ENCODE assay signal across 10 cellular contexts in the genomic region with DNA sequence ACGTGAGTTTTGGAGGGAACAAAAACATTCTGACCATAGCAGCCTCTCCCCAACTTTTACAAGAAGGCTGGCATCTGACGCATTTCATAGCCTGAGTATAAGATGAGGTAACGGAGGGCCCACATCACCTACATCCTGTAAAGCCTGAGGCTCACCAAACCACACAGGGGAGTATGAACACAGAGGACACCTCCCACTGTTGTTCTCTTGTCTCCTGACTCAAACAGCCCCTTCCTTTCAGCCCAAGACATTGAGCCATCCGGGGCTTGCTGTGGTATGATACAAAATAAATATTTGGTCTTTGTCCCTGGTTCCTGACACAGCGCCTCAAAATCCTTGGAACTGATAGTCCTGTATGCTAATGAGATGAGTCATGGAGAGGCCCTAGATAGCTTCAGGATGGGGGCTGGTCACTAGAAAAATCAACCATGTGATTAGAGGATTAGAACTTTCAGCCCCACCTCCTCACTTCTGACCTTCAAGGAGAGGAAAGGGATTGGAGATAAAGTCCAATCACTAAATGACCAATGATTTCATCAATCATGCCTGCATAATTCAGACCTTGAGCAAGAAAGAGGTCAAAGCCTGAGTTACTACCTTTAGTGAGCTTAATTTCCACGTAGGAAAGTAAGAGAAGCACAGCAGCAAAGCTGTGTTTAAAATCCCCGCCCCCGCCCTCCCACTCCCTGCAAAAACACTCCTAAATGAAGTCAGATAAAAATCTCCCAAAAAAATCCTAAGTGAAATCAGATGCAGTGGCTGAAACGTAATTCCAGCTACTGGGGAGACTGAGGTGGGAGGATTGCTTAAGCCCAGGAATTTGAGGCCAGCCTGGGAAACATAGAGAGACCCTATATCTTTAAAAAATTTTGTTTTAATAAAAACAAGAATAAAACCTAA.
DNase-seq lines count a peak whose midpoint lies in the region; ATAC-seq and TF ChIP-seq lines count a peak whose summit lies in the region.
"Had no signal": no experiment of that assay in that cellular context is flagged by ENCODE, and none has a peak within 500 bp of the region (broad histone marks: within the 10 kb centered on the region; RNA-seq: fewer than 3 reads in every experiment).

No MANE protein-coding gene starts in this region.

- H3K9me3 Mint-ChIP-seq in activated CD8-positive, alpha-beta memory T cell treated with anti-CD3 and anti-CD28 coated beads, Interleukin-2, amount 10 ng/mL, durations not matched to agents 7 days and 5 days (ENCODE audit: low read depth), result no peaks in the 10 kb centered on the region

- peaks cover 11% of the 10 kb centered on the region for H3K36me3 Mint-ChIP-seq in activated CD8-positive, alpha-beta memory T cell treated with anti-CD3 and anti-CD28 coated beads, Interleukin-2, amount 10 ng/mL, durations not matched to agents 7 days and 5 days

- DNase-seq in activated T-cell treated with anti-CD3 and anti-CD28 coated beads for 48 hours (ENCODE audit: low read depth) (peak; percentile 44), activated T-cell treated with anti-CD3 and anti-CD28 coated beads for 4 hours (no peak), foreskin keratinocyte (peak; percentile 97 to 98), DMS153 (lab: John Stamatoyannopoulos, UW) (no peak)
- peak; percentile 92 for DNase-seq in activated CD8-positive, alpha-beta memory T cell treated with anti-CD3 and anti-CD28 coated beads, Interleukin-2, amount 10 ng/mL, durations not matched to agents 7 days and 5 days
- DNase-seq in stimulated activated naive CD4-positive, alpha-beta T cell treated with Interleukin-2 at 50 U/mL for 16 hours (lab: John Stamatoyannopoulos, UW), result peak; percentile 27
- DNase-seq: amygdala had no signal

- H3K27ac Mint-ChIP-seq in activated CD8-positive, alpha-beta memory T cell treated with anti-CD3 and anti-CD28 coated beads, Interleukin-2, amount 10 ng/mL, durations not matched to agents 7 days and 5 days, result peak overlapping the region; percentile 96

- peaks cover 44% of the 10 kb centered on the region for H3K4me1 Mint-ChIP-seq in activated CD8-positive, alpha-beta memory T cell treated with anti-CD3 and anti-CD28 coated beads, Interleukin-2, amount 10 ng/mL, durations not matched to agents 7 days and 5 days

- H3K27ac ChIP-seq in foreskin keratinocyte, result peak overlapping the region; percentile 75
- H3K27ac ChIP-seq: C4-2B had no signal

- H3K27me3 Mint-ChIP-seq in activated CD8-positive, alpha-beta memory T cell treated with anti-CD3 and anti-CD28 coated beads, Interleukin-2, amount 10 ng/mL, durations not matched to agents 7 days and 5 days, result no peaks in the 10 kb centered on the region

- TF ChIP-seq CTCF in foreskin keratinocyte (conservative IDR thresholded peaks at IDR 0.05), result no peak

- H3K4me3 Mint-ChIP-seq in activated CD8-positive, alpha-beta memory T cell treated with anti-CD3 and anti-CD28 coated beads, Interleukin-2, amount 10 ng/mL, durations not matched to agents 7 days and 5 days, result peak overlapping the region; percentile 52

- peak; percentile 82 for ATAC-seq in activated CD8-positive, alpha-beta memory T cell treated with anti-CD3 and anti-CD28 coated beads, Interleukin-2, amount 10 ng/mL, durations not matched to agents 7 days and 5 days
- ATAC-seq in foreskin keratinocyte, result peak; percentile 84
- ATAC-seq in GM18867 (IDR thresholded peaks at IDR 0.05; ENCODE audit: unreplicated experiment), result no peak
- no peak for ATAC-seq in GM18909 (IDR thresholded peaks at IDR 0.05; ENCODE audit: poor library complexity, unreplicated experiment)

- no peaks in the 10 kb centered on the region for H3K27me3 ChIP-seq in foreskin keratinocyte

- peaks cover 21% of the 10 kb centered on the region for H3K4me1 ChIP-seq in foreskin keratinocyte

- CTCF ChIA-PET in activated CD8-positive, alpha-beta memory T cell treated with anti-CD3 and anti-CD28 coated beads, Interleukin-2, amount 10 ng/mL, durations not matched to agents 7 days and 5 days (lab: Charles Lee), result interaction anchor here (1.2 to 10.3 kb wide), 8 partner anchors 10 to 608 kb away, joined by 3 to 101 read pairs (median 11); no protein-coding TSS in a partner anchor

Comparison
In these comparisons a context has a peak if more than half of its experiments do, and no peak if none do; other contexts are left out.
1. DNase-seq: peak in activated T-cell treated with anti-CD3 and anti-CD28 coated beads for 48 hours (single experiment), activated CD8-positive, alpha-beta memory T cell treated with anti-CD3 and anti-CD28 coated beads, Interleukin-2, amount 10 ng/mL, durations not matched to agents 7 days and 5 days (single experiment), foreskin keratinocyte (2 of 2) and stimulated activated naive CD4-positive, alpha-beta T cell treated with Interleukin-2 at 50 U/mL for 16 hours (single experiment); none in activated T-cell treated with anti-CD3 and anti-CD28 coated beads for 4 hours (single experiment) and DMS153 (single experiment).
2. ATAC-seq: peak in activated CD8-positive, alpha-beta memory T cell treated with anti-CD3 and anti-CD28 coated beads, Interleukin-2, amount 10 ng/mL, durations not matched to agents 7 days and 5 days (single experiment) and foreskin keratinocyte (single experiment); none in GM18867 (single experiment) and GM18909 (single experiment).